Comparison of ENCODE assay signal across 8 cellular contexts in genomic region chr12:122499991-122500684, GRCh38. TPM values are rescaled to one million over a fixed set of nuclear protein-coding genes. Genes with fewer than 3 reads are reported as not detected.
DNase-seq lines count a peak whose midpoint lies in the region; ATAC-seq, FAIRE-seq and TF ChIP-seq lines count a peak whose summit lies in the region.

No MANE protein-coding gene starts in this region.

- H3K4me2 ChIP-seq in K562 (ENCODE audit: insufficient read depth, low read length), result peak overlapping the region; percentile 95
- peak overlapping the region; percentile 87 for H3K4me2 ChIP-seq in skeletal muscle satellite cell (ENCODE audit: low read length)

- H3K9me3 ChIP-seq in K562 (replicated peaks; ENCODE audit: control insufficient read depth, insufficient read depth, low read depth, low read length) (no peaks in the 10 kb centered on the region), iPS-18a (ENCODE audit: control insufficient read depth, low read depth, low read length) (no peaks in the 10 kb centered on the region), skeletal muscle satellite cell (replicated peaks; ENCODE audit: low read length) (no peaks in the 10 kb centered on the region)

- no peak for TF ChIP-seq CTCF in K562 (IDR thresholded peaks at IDR 0.05 in 2 of 3, conservative IDR thresholded peaks at IDR 0.05 in 1 of 3; ENCODE audit: insufficient read depth in 2 of 3, low read depth in 1 of 3, low read length in 3 of 3)

- intact Hi-C loops in K562 (cut with micrococcal nuclease), result no loop called here

- POLR2A ChIA-PET in K562 (lab: Yijun Ruan, JAX), result interaction anchor here (0.6 to 9.6 kb wide), 17 partner anchors 10 to 1156 kb away, joined by 3 to 125 read pairs (median 5); partner anchors contain the start of genes DIABLO, KNTC1 and RSRC2

- peak; percentile 6 for ATAC-seq in HG02588 (IDR thresholded peaks at IDR 0.05; ENCODE audit: unreplicated experiment)
- peak; percentile 44 for ATAC-seq in K562
- ATAC-seq in HG03520 (IDR thresholded peaks at IDR 0.05; ENCODE audit: unreplicated experiment), result no peak

- no peak for TF ChIP-seq RAD21 in K562 (CRISPR knock-in tag; conservative IDR thresholded peaks at IDR 0.05 in 1 of 2, IDR thresholded peaks at IDR 0.05 in 1 of 2)

- BruUV-seq in K562 (replicated peaks; lab: Mats Ljungman, UMichigan), result TSS peak; percentile 62

- peak overlapping the region; percentile 86 for H3K4me3 ChIP-seq in GM08714 (ENCODE audit: low read length)
- H3K4me3 ChIP-seq in K562, result peak overlapping the region; percentile 94
- peak overlapping the region; percentile 74 for H3K4me3 ChIP-seq in iPS-18a (ENCODE audit: low read length)
- H3K4me3 ChIP-seq in skeletal muscle satellite cell (ENCODE audit: low read length), result peak overlapping the region; percentile 98

- no peak for TF ChIP-seq POLR2A in K562 (conservative IDR thresholded peaks at IDR 0.05)

- WGBS in K562 (ENCODE audit: insufficient coverage, low coverage, missing lambda C conversion rate), result under 1% methylated on average over 47 of the region's 47 CpGs

- H3K27me3 ChIP-seq in K562 (ENCODE audit: control insufficient read depth in 2 of 2, insufficient read depth in 2 of 2, low read length in 2 of 2), result no peaks in the 10 kb centered on the region
- no peaks in the 10 kb centered on the region for H3K27me3 ChIP-seq in iPS-18a (ENCODE audit: control insufficient read depth, insufficient read depth, low read length)
- H3K27me3 ChIP-seq in skeletal muscle satellite cell (ENCODE audit: control insufficient read depth, insufficient read depth, low read length), result no peaks in the 10 kb centered on the region

- H3K4me1 ChIP-seq in K562 (replicated peaks in 1 of 2; ENCODE audit: control insufficient read depth in 2 of 2, insufficient read depth in 2 of 2, low read length in 2 of 2), result peaks cover 6 to 11% of the 10 kb centered on the region in 2 experiments; a peak in 3 of 5 replicates
- H3K4me1 ChIP-seq in iPS-18a (ENCODE audit: control insufficient read depth, low read depth, low read length), result peaks cover 7% of the 10 kb centered on the region
- H3K4me1 ChIP-seq in skeletal muscle satellite cell (ENCODE audit: control insufficient read depth, insufficient read depth, low read length), result peaks cover 17% of the 10 kb centered on the region

- no peaks in the 10 kb centered on the region for H3K9me1 ChIP-seq in K562 (ENCODE audit: control insufficient read depth, insufficient read depth, low read length)

- H3K27ac ChIP-seq in K562 (ENCODE audit: extremely low read depth, low read depth, low read length), result peak overlapping the region; percentile 99
- peak overlapping the region; percentile 69 for H3K27ac ChIP-seq in iPS-18a (ENCODE audit: low read length)

- no peaks in the 10 kb centered on the region for H4K20me1 ChIP-seq in K562 (replicated peaks; ENCODE audit: control insufficient read depth, insufficient read depth, low read length)

- FAIRE-seq in K562 (lab: Jason Lieb, UNC), result peak; percentile 58

- peak overlapping the region; percentile 99 for H3K9ac ChIP-seq in K562 (ENCODE audit: insufficient read depth in 1 of 2, low read depth in 2 of 2, low read length in 2 of 2)
- peak overlapping the region; percentile 88 for H3K9ac ChIP-seq in iPS-18a (ENCODE audit: low read length)
- peak overlapping the region; percentile 98 for H3K9ac ChIP-seq in skeletal muscle satellite cell (ENCODE audit: low read depth, low read length)

- peaks cover 55% of the 10 kb centered on the region for H3K79me2 ChIP-seq in K562 (ENCODE audit: control insufficient read depth, insufficient read depth, low read length)

- peaks cover 38% of the 10 kb centered on the region for H3K36me3 ChIP-seq in K562 (ENCODE audit: control insufficient read depth, insufficient read depth, low read length)
- H3K36me3 ChIP-seq in iPS-18a (ENCODE audit: control insufficient read depth, low read depth, low read length), result peaks cover 23% of the 10 kb centered on the region
- peaks cover 24% of the 10 kb centered on the region for H3K36me3 ChIP-seq in skeletal muscle satellite cell (ENCODE audit: insufficient read depth, low read length)

- CTCF ChIA-PET in K562 (lab: Yijun Ruan, JAX; ENCODE audit: low intra/inter-chr PET ratio), result no interaction called here

- in situ Hi-C loops in K562 (cut with MboI), result no loop called here

- peak; percentile 34 for DNase-seq in NCI-H1092 treated with DMSO at 0.1 percent for 48 hours (lab: John Stamatoyannopoulos, UW)
- peak in 4 of 5 donors; percentile 15 to 63 (median 22) for DNase-seq in T-helper 1 cell
- peak; percentile 44 to 75 (median 56) for DNase-seq in K562 (ENCODE audit: extremely low read depth in 1 of 4, low spot score in 3 of 4)

- peak overlapping the region; percentile 85 for H2AFZ ChIP-seq in K562 (ENCODE audit: low read depth, low read length)

- TF ChIP-seq EP300 in K562 (IDR thresholded peaks at IDR 0.05; ENCODE audit: low read length), result no peak

TF ChIP-seq in K562, 482 proteins besides CTCF, POLR2A, EP300 and RAD21 (continues in another document):
- TF ChIP-seq PCBP1 (IDR thresholded peaks at IDR 0.05; ENCODE audit: low read depth, low read length, poor library complexity, severe bottlenecking) (peak; percentile 71), POLR2B (IDR thresholded peaks at IDR 0.05; ENCODE audit: low read depth, partially characterized antibody) (no peak), SIRT6 (IDR thresholded peaks at IDR 0.05; ENCODE audit: low read depth, low read length) (no peak)
- TF ChIP-seq, protein P1, sequence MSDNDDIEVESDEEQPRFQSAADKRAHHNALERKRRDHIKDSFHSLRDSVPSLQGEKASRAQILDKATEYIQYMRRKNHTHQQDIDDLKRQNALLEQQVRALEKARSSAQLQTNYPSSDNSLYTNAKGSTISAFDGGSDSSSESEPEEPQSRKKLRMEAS (CRISPR knock-in tag; IDR thresholded peaks at IDR 0.05), result no peak; the same call in 1 of the 2 replicates

RNA-seq across cellular contexts. Expression of gene ZCCHC8, which starts 0.6 kb away (rescaled TPM):
- 46.3 and 139 TPM in 2 replicates for total RNA-seq in K562 (2011; cell fraction: chromatin; rRNA removed; ENCODE audit: low replicate concordance)
- 22.3 and 27.9 TPM in 2 replicates for total RNA-seq in K562 (2011; cell fraction: nucleolus; rRNA removed)
- total RNA-seq in K562 (2011; cell fraction: nucleoplasm; rRNA removed), result 46.5 and 73.4 TPM in 2 replicates
- total RNA-seq in K562 (2014; rRNA removed) (25.3 and 27.7 TPM in 2 replicates), K562 (2014; rRNA removed; fragmentation: Illumina TruSeq; extraction: Trizol) (41.1 and 50.2 TPM in 2 replicates), K562 (2015; rRNA removed; fragmentation: Illumina TruSeq; extraction: Trizol) (32.5 and 36.5 TPM in 2 replicates), K562 (2021) (34.1 and 36.0 TPM in 2 replicates)
- polyA plus RNA-seq in K562 (2011; rRNA removed) (28.9 and 32.0 TPM in 2 replicates), K562 (2014; fragmentation: Illumina TruSeq; extraction: Trizol) (41.3 and 50.9 TPM in 2 replicates), K562 (2014; fragmentation: Nextera tagmentation; extraction: Ambion mirVana) (10 to 100 TPM; 14.8 to 20.7 TPM), K562 (2014; rRNA removed) (34.8 and 37.9 TPM in 2 replicates)
- polyA plus RNA-seq in K562 (2011; cell fraction: cytosol; rRNA removed), result 15.4 and 21.2 TPM in 2 replicates
- 40.8 and 51.1 TPM in 2 replicates for polyA plus RNA-seq in K562 (2011; cell fraction: nucleus; rRNA removed)
- 21.2 and 36.6 TPM in 2 replicates for polyA plus RNA-seq in K562 (2012)
- polyA minus RNA-seq in K562 (2011; rRNA and poly(A)+ RNA removed), result 27.6 and 29.6 TPM in 2 replicates
- 13.9 and 15.6 TPM in 2 replicates for polyA minus RNA-seq in K562 (2011; cell fraction: cytosol; rRNA and poly(A)+ RNA removed)
- polyA minus RNA-seq in K562 (2011; cell fraction: nucleus; rRNA and poly(A)+ RNA removed), result 15.1 and 30.9 TPM in 2 replicates
- 15.1 and 16.0 TPM in 2 replicates for total RNA-seq in skeletal muscle satellite cell (2012; rRNA removed)

RNA-seq across cellular contexts. Expression of gene RSRC2, which starts 26.6 kb away (rescaled TPM):
- 98.7 and 318 TPM in 2 replicates for total RNA-seq in K562 (2011; cell fraction: chromatin; rRNA removed; ENCODE audit: low replicate concordance)
- total RNA-seq in K562 (2011; cell fraction: nucleolus; rRNA removed), result 46.5 and 58.4 TPM in 2 replicates
- total RNA-seq in K562 (2011; cell fraction: nucleoplasm; rRNA removed), result 128 and 216 TPM in 2 replicates
- total RNA-seq in K562 (2014; rRNA removed) (65.9 and 83.6 TPM in 2 replicates), K562 (2014; rRNA removed; fragmentation: Illumina TruSeq; extraction: Trizol) (112 and 125 TPM in 2 replicates), K562 (2015; rRNA removed; fragmentation: Illumina TruSeq; extraction: Trizol) (109 and 120 TPM in 2 replicates), K562 (2021) (55.5 and 56.9 TPM in 2 replicates)
- polyA plus RNA-seq in K562 (2011; rRNA removed) (66.6 and 70.1 TPM in 2 replicates), K562 (2014; fragmentation: Illumina TruSeq; extraction: Trizol) (87.5 and 123 TPM in 2 replicates), K562 (2014; fragmentation: Nextera tagmentation; extraction: Ambion mirVana) (10 to 100 TPM; 52.6 to 72.3 TPM), K562 (2014; rRNA removed) (65.0 and 80.3 TPM in 2 replicates)
- 4.7 and 14.5 TPM in 2 replicates for polyA plus RNA-seq in K562 (2011; cell fraction: cytosol; rRNA removed)
- 82.9 and 129 TPM in 2 replicates for polyA plus RNA-seq in K562 (2011; cell fraction: nucleus; rRNA removed)
- polyA plus RNA-seq in K562 (2012), result 44.7 and 51.8 TPM in 2 replicates
- 55.6 and 64.7 TPM in 2 replicates for polyA minus RNA-seq in K562 (2011; rRNA and poly(A)+ RNA removed)
- 13.8 and 20.4 TPM in 2 replicates for polyA minus RNA-seq in K562 (2011; cell fraction: cytosol; rRNA and poly(A)+ RNA removed)
- 44.2 and 98.2 TPM in 2 replicates for polyA minus RNA-seq in K562 (2011; cell fraction: nucleus; rRNA and poly(A)+ RNA removed)
- 26.4 and 30.2 TPM in 2 replicates for total RNA-seq in skeletal muscle satellite cell (2012; rRNA removed)

RNA-seq across cellular contexts. Expression of gene KNTC1, which starts 26.9 kb away (rescaled TPM):
- total RNA-seq in K562 (2011; cell fraction: chromatin; rRNA removed; ENCODE audit: low replicate concordance), result 430 and 898 TPM in 2 replicates
- 165 and 228 TPM in 2 replicates for total RNA-seq in K562 (2011; cell fraction: nucleolus; rRNA removed)
- 371 and 438 TPM in 2 replicates for total RNA-seq in K562 (2011; cell fraction: nucleoplasm; rRNA removed)
- 62.7 and 69.9 TPM in 2 replicates for total RNA-seq in K562 (2014; rRNA removed)
- 134 and 135 TPM in 2 replicates for total RNA-seq in K562 (2014; rRNA removed; fragmentation: Illumina TruSeq; extraction: Trizol)
- total RNA-seq in K562 (2015; rRNA removed; fragmentation: Illumina TruSeq; extraction: Trizol), result 110 and 120 TPM in 2 replicates
- total RNA-seq in K562 (2021), result 82.3 and 83.1 TPM in 2 replicates
- polyA plus RNA-seq in K562 (2011; rRNA removed), result 130 and 146 TPM in 2 replicates
- 26.7 and 41.9 TPM in 2 replicates for polyA plus RNA-seq in K562 (2011; cell fraction: cytosol; rRNA removed)
- polyA plus RNA-seq in K562 (2011; cell fraction: nucleus; rRNA removed), result 353 and 375 TPM in 2 replicates
- polyA plus RNA-seq in K562 (2012), result 55.8 and 85.6 TPM in 2 replicates
- polyA plus RNA-seq in K562 (2014; fragmentation: Illumina TruSeq; extraction: Trizol), result 74.1 and 99.6 TPM in 2 replicates
- polyA plus RNA-seq in K562 (2014; fragmentation: Nextera tagmentation; extraction: Ambion mirVana), result 10 to 100 TPM; 38.9 to 57.8 TPM
- polyA plus RNA-seq in K562 (2014; rRNA removed), result 102 and 103 TPM in 2 replicates
- 198 and 218 TPM in 2 replicates for polyA minus RNA-seq in K562 (2011; rRNA and poly(A)+ RNA removed)
- polyA minus RNA-seq in K562 (2011; cell fraction: cytosol; rRNA and poly(A)+ RNA removed), result 42.0 and 54.2 TPM in 2 replicates
- 158 and 332 TPM in 2 replicates for polyA minus RNA-seq in K562 (2011; cell fraction: nucleus; rRNA and poly(A)+ RNA removed)
- total RNA-seq in skeletal muscle satellite cell (2012; rRNA removed), result 25.6 and 29.7 TPM in 2 replicates
